Comparison of ENCODE assay signal across 9 cellular contexts in genomic region chr12:131511391-131511802, GRCh38.
DNase-seq lines count a peak whose midpoint lies in the region; ATAC-seq and TF ChIP-seq lines count a peak whose summit lies in the region.
"Had no signal": no experiment of that assay in that cellular context is flagged by ENCODE, and none has a peak within 500 bp of the region (broad histone marks: within the 10 kb centered on the region; RNA-seq: fewer than 3 reads in every experiment).

No MANE protein-coding gene starts in this region.

- peak; percentile 96 for ATAC-seq in HG03135 (IDR thresholded peaks at IDR 0.05; ENCODE audit: unreplicated experiment)

- no peak overlapping the region for H3K4me3 ChIP-seq in brain microvascular endothelial cell (ENCODE audit: low read depth, low read length)
- H3K4me3 ChIP-seq in SJCRH30 = no peak overlapping the region
- H3K4me3 ChIP-seq: heart left ventricle had no signal

- TF ChIP-seq CTCF in brain microvascular endothelial cell (IDR thresholded peaks at IDR 0.05; ENCODE audit: low read depth, low read length, missing control alignments) = no peak

- peak; percentile 54 for DNase-seq in Ammon's horn (ENCODE audit: low spot score)
- DNase-seq in SW480 (ENCODE audit: low spot score) = peak; percentile 24
- DNase-seq in brain microvascular endothelial cell = peak; percentile 49
- peak; percentile 33 to 52 (median 50) for DNase-seq in stimulated activated CD4-positive, alpha-beta T cell treated with anti-CD3 and anti-CD28 coated beads, Interleukin-12 subunit alpha, Interleukin-12 subunit beta, amount 100 ng/mL, for 48 hours (ENCODE audit: low read depth in 2 of 3, low spot score in 1 of 3)
- DNase-seq in SJCRH30 = no peak
- no peak for DNase-seq in NCI-H774 (lab: John Stamatoyannopoulos, UW)
- DNase-seq: heart left ventricle had no signal

- no peaks in the 10 kb centered on the region for H3K36me3 ChIP-seq in brain microvascular endothelial cell (replicated peaks)
- no peaks in the 10 kb centered on the region for H3K36me3 ChIP-seq in SJCRH30
- H3K36me3 ChIP-seq: heart left ventricle had no signal

- in situ Hi-C loops in brain microvascular endothelial cell (cut with HindIII; ENCODE audit: low pct_ligation_motif_present, low sequenced_read_pairs) = no loop called here

- H3K9me3 ChIP-seq in SJCRH30 (replicated peaks) = no peaks in the 10 kb centered on the region

- H3K27ac ChIP-seq in brain microvascular endothelial cell (no peak overlapping the region), SJCRH30 (no peak overlapping the region)
- H3K27ac ChIP-seq: heart left ventricle had no signal

- H3K27me3 ChIP-seq in brain microvascular endothelial cell (replicated peaks) = no peaks in the 10 kb centered on the region
- no peaks in the 10 kb centered on the region for H3K27me3 ChIP-seq in SJCRH30

- H3K4me1 ChIP-seq in SJCRH30 = no peaks in the 10 kb centered on the region

- peak; percentile 66 for TF ChIP-seq POLR2A in GM19099 (IDR thresholded peaks at IDR 0.05; ENCODE audit: extremely low read depth, insufficient read length, low read depth)

Comparison
In these comparisons a context has a peak if more than half of its experiments do, and no peak if none do; other contexts are left out.
1. DNase-seq: peak in Ammon's horn (single experiment), SW480 (single experiment), brain microvascular endothelial cell (single experiment) and stimulated activated CD4-positive, alpha-beta T cell treated with anti-CD3 and anti-CD28 coated beads, Interleukin-12 subunit alpha, Interleukin-12 subunit beta, amount 100 ng/mL, for 48 hours (3 of 3); none in SJCRH30 (0 of 2) and NCI-H774 (single experiment).